ENCODE assay signal across 1 cellular context in the genomic region with DNA sequence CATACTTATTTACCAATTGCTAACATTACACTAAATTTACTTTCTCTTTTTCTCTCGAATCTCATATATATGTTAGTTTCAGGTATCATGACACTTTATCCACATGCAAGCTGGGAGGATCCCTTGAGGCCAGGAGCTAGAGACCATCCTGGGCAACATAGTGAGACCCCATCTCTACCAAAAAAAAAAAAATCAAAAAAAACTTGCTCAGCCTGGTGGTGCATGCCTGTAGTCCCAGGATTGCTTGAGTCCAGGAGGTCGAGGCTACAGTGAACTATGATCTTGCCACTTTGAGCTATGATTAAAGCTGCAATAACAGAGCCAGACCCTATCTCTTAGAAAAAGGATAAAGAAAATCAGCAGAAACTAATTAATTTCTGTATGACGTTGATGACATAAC.
TF ChIP-seq lines count a peak whose summit lies in the region.

No MANE protein-coding gene starts in this region.

TF ChIP-seq in HepG2, 621 proteins besides CTCF, POLR2A, EP300 and RAD21 (continued from another document and continues in another):
- no peak for TF ChIP-seq ZNF407 (CRISPR knock-in tag; IDR thresholded peaks at IDR 0.05; ENCODE audit: not compliant biosample characterization)
- TF ChIP-seq, protein P1, sequence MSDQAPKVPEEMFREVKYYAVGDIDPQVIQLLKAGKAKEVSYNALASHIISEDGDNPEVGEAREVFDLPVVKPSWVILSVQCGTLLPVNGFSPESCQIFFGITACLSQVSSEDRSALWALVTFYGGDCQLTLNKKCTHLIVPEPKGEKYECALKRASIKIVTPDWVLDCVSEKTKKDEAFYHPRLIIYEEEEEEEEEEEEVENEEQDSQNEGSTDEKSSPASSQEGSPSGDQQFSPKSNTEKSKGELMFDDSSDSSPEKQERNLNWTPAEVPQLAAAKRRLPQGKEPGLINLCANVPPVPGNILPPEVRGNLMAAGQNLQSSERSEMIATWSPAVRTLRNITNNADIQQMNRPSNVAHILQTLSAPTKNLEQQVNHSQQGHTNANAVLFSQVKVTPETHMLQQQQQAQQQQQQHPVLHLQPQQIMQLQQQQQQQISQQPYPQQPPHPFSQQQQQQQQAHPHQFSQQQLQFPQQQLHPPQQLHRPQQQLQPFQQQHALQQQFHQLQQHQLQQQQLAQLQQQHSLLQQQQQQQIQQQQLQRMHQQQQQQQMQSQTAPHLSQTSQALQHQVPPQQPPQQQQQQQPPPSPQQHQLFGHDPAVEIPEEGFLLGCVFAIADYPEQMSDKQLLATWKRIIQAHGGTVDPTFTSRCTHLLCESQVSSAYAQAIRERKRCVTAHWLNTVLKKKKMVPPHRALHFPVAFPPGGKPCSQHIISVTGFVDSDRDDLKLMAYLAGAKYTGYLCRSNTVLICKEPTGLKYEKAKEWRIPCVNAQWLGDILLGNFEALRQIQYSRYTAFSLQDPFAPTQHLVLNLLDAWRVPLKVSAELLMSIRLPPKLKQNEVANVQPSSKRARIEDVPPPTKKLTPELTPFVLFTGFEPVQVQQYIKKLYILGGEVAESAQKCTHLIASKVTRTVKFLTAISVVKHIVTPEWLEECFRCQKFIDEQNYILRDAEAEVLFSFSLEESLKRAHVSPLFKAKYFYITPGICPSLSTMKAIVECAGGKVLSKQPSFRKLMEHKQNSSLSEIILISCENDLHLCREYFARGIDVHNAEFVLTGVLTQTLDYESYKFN (CRISPR knock-in tag; conservative IDR thresholded peaks at IDR 0.05): peak; percentile 43; the same call in 1 of the 2 replicates
- TF ChIP-seq ZKSCAN5 (CRISPR knock-in tag; IDR thresholded peaks at IDR 0.05): no peak
- TF ChIP-seq SMAD9 (CRISPR knock-in tag; IDR thresholded peaks at IDR 0.05): no peak
- TF ChIP-seq, protein P2, sequence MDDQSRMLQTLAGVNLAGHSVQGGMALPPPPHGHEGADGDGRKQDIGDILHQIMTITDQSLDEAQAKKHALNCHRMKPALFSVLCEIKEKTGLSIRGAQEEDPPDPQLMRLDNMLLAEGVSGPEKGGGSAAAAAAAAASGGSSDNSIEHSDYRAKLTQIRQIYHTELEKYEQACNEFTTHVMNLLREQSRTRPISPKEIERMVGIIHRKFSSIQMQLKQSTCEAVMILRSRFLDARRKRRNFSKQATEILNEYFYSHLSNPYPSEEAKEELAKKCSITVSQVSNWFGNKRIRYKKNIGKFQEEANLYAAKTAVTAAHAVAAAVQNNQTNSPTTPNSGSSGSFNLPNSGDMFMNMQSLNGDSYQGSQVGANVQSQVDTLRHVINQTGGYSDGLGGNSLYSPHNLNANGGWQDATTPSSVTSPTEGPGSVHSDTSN (CRISPR knock-in tag; IDR thresholded peaks at IDR 0.05; ENCODE audit: borderline replicate concordance): no peak
- TF ChIP-seq ZNF496 (CRISPR knock-in tag; IDR thresholded peaks at IDR 0.05; ENCODE audit: insufficient replicate concordance): no peak
- TF ChIP-seq CAMTA2 (CRISPR knock-in tag; IDR thresholded peaks at IDR 0.05; ENCODE audit: borderline replicate concordance): no peak
- 0 out of 2 replicates have a peak, but pooled peaks have one; percentile 17 for TF ChIP-seq CREM (IDR thresholded peaks at IDR 0.05)
- TF ChIP-seq CREM (CRISPR knock-in tag; IDR thresholded peaks at IDR 0.05): no peak
- 0 out of 2 replicates have a peak, but pooled peaks have one; percentile 44 for TF ChIP-seq ZNF317 (CRISPR knock-in tag; IDR thresholded peaks at IDR 0.05)
- TF ChIP-seq, protein P3, sequence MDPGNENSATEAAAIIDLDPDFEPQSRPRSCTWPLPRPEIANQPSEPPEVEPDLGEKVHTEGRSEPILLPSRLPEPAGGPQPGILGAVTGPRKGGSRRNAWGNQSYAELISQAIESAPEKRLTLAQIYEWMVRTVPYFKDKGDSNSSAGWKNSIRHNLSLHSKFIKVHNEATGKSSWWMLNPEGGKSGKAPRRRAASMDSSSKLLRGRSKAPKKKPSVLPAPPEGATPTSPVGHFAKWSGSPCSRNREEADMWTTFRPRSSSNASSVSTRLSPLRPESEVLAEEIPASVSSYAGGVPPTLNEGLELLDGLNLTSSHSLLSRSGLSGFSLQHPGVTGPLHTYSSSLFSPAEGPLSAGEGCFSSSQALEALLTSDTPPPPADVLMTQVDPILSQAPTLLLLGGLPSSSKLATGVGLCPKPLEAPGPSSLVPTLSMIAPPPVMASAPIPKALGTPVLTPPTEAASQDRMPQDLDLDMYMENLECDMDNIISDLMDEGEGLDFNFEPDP (CRISPR knock-in tag; conservative IDR thresholded peaks at IDR 0.05): no peak
- TF ChIP-seq, protein P4, sequence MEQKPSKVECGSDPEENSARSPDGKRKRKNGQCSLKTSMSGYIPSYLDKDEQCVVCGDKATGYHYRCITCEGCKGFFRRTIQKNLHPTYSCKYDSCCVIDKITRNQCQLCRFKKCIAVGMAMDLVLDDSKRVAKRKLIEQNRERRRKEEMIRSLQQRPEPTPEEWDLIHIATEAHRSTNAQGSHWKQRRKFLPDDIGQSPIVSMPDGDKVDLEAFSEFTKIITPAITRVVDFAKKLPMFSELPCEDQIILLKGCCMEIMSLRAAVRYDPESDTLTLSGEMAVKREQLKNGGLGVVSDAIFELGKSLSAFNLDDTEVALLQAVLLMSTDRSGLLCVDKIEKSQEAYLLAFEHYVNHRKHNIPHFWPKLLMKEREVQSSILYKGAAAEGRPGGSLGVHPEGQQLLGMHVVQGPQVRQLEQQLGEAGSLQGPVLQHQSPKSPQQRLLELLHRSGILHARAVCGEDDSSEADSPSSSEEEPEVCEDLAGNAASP (CRISPR knock-in tag; IDR thresholded peaks at IDR 0.05; ENCODE audit: borderline replicate concordance): no peak
- TF ChIP-seq REXO4 (CRISPR knock-in tag; IDR thresholded peaks at IDR 0.05; ENCODE audit: borderline replicate concordance): no peak
- no peak for TF ChIP-seq ZNF136 (CRISPR knock-in tag; IDR thresholded peaks at IDR 0.05; ENCODE audit: low read depth)
- TF ChIP-seq RFX1 (IDR thresholded peaks at IDR 0.05): no peak
- TF ChIP-seq ZNF562 (CRISPR knock-in tag; IDR thresholded peaks at IDR 0.05; ENCODE audit: borderline replicate concordance): no peak
- no peak for TF ChIP-seq ZSCAN22 (CRISPR knock-in tag; IDR thresholded peaks at IDR 0.05)
- TF ChIP-seq DNMT3B (CRISPR knock-in tag; conservative IDR thresholded peaks at IDR 0.05): no peak
- no peak for TF ChIP-seq ZNF501 (CRISPR knock-in tag; IDR thresholded peaks at IDR 0.05)
- no peak for TF ChIP-seq ZFP36L2 (CRISPR knock-in tag; IDR thresholded peaks at IDR 0.05)
- no peak for TF ChIP-seq SOX13 (IDR thresholded peaks at IDR 0.05)
- no peak for TF ChIP-seq SOX13 (CRISPR knock-in tag; conservative IDR thresholded peaks at IDR 0.05 in 1 of 2, IDR thresholded peaks at IDR 0.05 in 1 of 2)
- TF ChIP-seq ZFP91 (CRISPR knock-in tag; IDR thresholded peaks at IDR 0.05; ENCODE audit: borderline replicate concordance): no peak
- TF ChIP-seq ATF6 (CRISPR knock-in tag; conservative IDR thresholded peaks at IDR 0.05): no peak
- TF ChIP-seq, protein P5, sequence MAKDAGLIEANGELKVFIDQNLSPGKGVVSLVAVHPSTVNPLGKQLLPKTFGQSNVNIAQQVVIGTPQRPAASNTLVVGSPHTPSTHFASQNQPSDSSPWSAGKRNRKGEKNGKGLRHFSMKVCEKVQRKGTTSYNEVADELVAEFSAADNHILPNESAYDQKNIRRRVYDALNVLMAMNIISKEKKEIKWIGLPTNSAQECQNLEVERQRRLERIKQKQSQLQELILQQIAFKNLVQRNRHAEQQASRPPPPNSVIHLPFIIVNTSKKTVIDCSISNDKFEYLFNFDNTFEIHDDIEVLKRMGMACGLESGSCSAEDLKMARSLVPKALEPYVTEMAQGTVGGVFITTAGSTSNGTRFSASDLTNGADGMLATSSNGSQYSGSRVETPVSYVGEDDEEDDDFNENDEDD (CRISPR knock-in tag; IDR thresholded peaks at IDR 0.05; ENCODE audit: borderline replicate concordance): no peak
- 0 out of 2 replicates have a peak, but pooled peaks have one; percentile 19 for TF ChIP-seq POGZ (CRISPR knock-in tag; IDR thresholded peaks at IDR 0.05)
- no peak for TF ChIP-seq NAIF1 (CRISPR knock-in tag; IDR thresholded peaks at IDR 0.05; ENCODE audit: borderline replicate concordance)
- no peak for TF ChIP-seq ERF (CRISPR knock-in tag; IDR thresholded peaks at IDR 0.05)
- no peak for TF ChIP-seq ZNF34 (CRISPR knock-in tag; IDR thresholded peaks at IDR 0.05; ENCODE audit: borderline replicate concordance)
